1 cellular context compared by ENCODE assay signal in genomic region chr11:71358122-71358728, GRCh38.
TF ChIP-seq lines count a peak whose summit lies in the region.

No MANE protein-coding gene starts in this region.

TF ChIP-seq in HepG2, 621 proteins besides CTCF, POLR2A, EP300 and RAD21 (continued from another document):
- TF ChIP-seq ZHX2 (IDR thresholded peaks at IDR 0.05; ENCODE audit: low read depth) = no peak
- TF ChIP-seq ZHX2 (CRISPR knock-in tag; IDR thresholded peaks at IDR 0.05; ENCODE audit: borderline replicate concordance) = no peak
TF ChIP-seq in HepG2: peak in this region for 2.
